In the genomic region with DNA sequence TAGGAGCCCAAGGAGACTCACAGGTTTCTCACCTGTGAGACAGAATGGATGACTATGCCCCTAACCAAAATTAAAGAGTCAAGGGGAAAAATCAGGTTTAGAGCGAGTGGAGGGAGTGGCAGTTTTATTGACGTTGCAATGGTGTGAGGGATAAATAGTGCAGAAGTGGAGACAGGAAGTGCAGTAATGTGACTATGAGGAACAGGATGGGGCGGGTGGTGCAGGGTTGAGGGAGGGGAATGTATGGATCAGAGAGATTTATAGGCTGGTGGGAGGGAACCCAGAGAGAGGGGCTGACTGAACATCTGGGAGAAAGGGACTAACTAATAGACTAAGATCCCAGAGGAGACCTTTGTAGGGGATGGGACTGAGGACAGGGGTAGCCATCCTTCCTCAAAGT, we compare ENCODE assay signal across 1 cellular context.
TF ChIP-seq lines count a peak whose summit lies in the region.

No MANE protein-coding gene starts in this region.

TF ChIP-seq in HepG2, 621 proteins besides CTCF, POLR2A, EP300 and RAD21:
- no peak for TF ChIP-seq ZNF24 (IDR thresholded peaks at IDR 0.05)
- no peak for TF ChIP-seq YEATS4 (CRISPR knock-in tag; IDR thresholded peaks at IDR 0.05; ENCODE audit: borderline replicate concordance)
- no peak for TF ChIP-seq ZNF180 (CRISPR knock-in tag; IDR thresholded peaks at IDR 0.05; ENCODE audit: borderline replicate concordance, low read depth)
- no peak for TF ChIP-seq ZNF75D (CRISPR knock-in tag; IDR thresholded peaks at IDR 0.05; ENCODE audit: borderline replicate concordance)
- TF ChIP-seq, protein P1, sequence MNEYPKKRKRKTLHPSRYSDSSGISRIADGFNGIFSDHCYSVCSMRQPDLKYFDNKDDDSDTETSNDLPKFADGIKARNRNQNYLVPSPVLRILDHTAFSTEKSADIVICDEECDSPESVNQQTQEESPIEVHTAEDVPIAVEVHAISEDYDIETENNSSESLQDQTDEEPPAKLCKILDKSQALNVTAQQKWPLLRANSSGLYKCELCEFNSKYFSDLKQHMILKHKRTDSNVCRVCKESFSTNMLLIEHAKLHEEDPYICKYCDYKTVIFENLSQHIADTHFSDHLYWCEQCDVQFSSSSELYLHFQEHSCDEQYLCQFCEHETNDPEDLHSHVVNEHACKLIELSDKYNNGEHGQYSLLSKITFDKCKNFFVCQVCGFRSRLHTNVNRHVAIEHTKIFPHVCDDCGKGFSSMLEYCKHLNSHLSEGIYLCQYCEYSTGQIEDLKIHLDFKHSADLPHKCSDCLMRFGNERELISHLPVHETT (CRISPR knock-in tag; conservative IDR thresholded peaks at IDR 0.05): no peak
- TF ChIP-seq ZNF720 (CRISPR knock-in tag; IDR thresholded peaks at IDR 0.05): no peak
